8 cellular contexts compared by ENCODE assay signal in the genomic region with DNA sequence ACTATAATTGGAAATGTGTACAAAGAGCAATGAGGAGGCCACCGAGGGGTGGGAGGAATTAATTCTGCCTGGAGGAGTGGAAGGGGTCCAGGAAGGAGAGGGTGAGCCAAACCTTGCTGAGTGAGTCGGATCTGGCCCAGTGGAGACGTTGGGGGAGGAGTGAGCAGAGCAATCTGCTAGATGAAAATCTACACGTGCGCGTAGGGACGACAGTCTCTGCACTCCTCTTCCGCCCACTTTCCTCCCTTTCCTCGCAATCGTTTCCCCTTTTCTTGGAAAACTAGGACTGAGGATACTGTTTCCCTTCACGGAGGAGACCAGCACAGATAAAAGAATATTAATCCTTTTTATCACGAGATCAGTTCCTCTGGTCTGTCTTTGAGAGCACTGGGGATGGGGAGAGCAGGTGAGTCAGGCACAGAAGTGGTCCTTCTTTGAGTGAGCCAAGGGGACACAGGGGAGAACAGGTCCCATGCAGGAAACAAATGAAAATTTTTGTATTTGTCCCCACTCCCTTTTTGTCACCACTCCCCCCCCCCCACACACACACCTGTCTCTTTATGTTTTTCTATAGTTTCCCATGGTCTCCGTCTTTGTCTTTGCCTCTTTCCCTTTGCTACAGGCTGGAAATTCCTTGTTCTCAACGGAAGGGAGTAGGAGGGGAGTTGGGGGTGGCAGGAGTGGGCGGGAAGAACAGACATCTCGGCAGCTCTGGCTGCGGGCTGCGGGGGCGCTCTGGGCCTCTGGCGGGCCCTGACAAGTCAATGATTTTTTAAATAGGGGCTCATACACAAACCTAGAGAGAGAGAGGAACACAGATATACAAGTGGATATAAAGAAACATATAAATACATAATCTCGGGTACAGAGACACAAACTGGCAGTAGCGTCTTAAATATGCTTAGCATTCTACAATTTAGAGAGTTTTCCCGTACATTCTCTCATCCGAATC. TPM values are rescaled to one million over a fixed set of nuclear protein-coding genes. Genes with fewer than 3 reads are reported as not detected.
DNase-seq lines count a peak whose midpoint lies in the region; ATAC-seq, FAIRE-seq and TF ChIP-seq lines count a peak whose summit lies in the region.

No MANE protein-coding gene starts in this region.

- peak overlapping the region; percentile 96 for H3K27ac Mint-ChIP-seq in osteocyte (ENCODE audit: unreplicated experiment)

- peak; percentile 89 for DNase-seq in A673 (ENCODE audit: low spot score)
- peak; percentile 40 for DNase-seq in GM13976 (ENCODE audit: low spot score)
- DNase-seq in NT2/D1 (ENCODE audit: low read depth, low spot score) = no peak
- peak; percentile 62 for DNase-seq in activated naive CD4-positive, alpha-beta T cell treated with Interleukin-2 at 50 U/mL for 16 hours
- peak; percentile 63 for DNase-seq in germinal center (ENCODE audit: low spot score)
- DNase-seq in osteocyte (ENCODE audit: extremely low spot score, unreplicated experiment) = no peak
- no peak for DNase-seq in GM12892 (ENCODE audit: insufficient read length)

- H3K4me1 ChIP-seq in A673 (ENCODE audit: insufficient read depth, low read length, poor library complexity, severe bottlenecking) (peaks cover 28% of the 10 kb centered on the region), NT2/D1 (ENCODE audit: insufficient read depth, insufficient read length) (peaks cover 9% of the 10 kb centered on the region)

- POLR2A ChIA-PET in A673 (lab: Charles Lee; ENCODE audit: low non-redundant PET) = interaction anchor here (0.5 to 0.7 kb wide), 2 partner anchors 17 to 457 kb away, joined by 3 read pairs; no protein-coding TSS in a partner anchor

- no peak for ATAC-seq in GM21526 (IDR thresholded peaks at IDR 0.05; ENCODE audit: low FRiP score, unreplicated experiment)

- H3K9me3 ChIP-seq in A673 (ENCODE audit: low read depth, low read length, poor library complexity, severe bottlenecking) (no peaks in the 10 kb centered on the region), NT2/D1 (ENCODE audit: insufficient read depth, low read length) (no peaks in the 10 kb centered on the region)

- no peaks in the 10 kb centered on the region for H3K9me3 Mint-ChIP-seq in osteocyte (ENCODE audit: unreplicated experiment)

- TF ChIP-seq CTCF in A673 (conservative IDR thresholded peaks at IDR 0.05; ENCODE audit: low read depth, low read length) (peak; percentile 66), GM13976 (IDR thresholded peaks at IDR 0.05; ENCODE audit: borderline replicate concordance, control extremely low read depth, extremely low read depth, insufficient read depth, missing control alignments) (peak; percentile 29), osteocyte (IDR thresholded peaks at IDR 0.05) (peak; percentile 51)

- H3K4me3 ChIP-seq in A673 (ENCODE audit: low read depth, low read length, poor library complexity, severe bottlenecking) = peak overlapping the region; percentile 63
- peak overlapping the region; percentile 72 for H3K4me3 ChIP-seq in NT2/D1 (ENCODE audit: insufficient read length, low read depth)

- TSS peak; percentile 63 for BruUV-seq in A673 (replicated peaks; lab: Mats Ljungman, UMichigan)

- H3K9ac ChIP-seq in NT2/D1 (ENCODE audit: insufficient read length, low read depth) = peak overlapping the region; percentile 89

- H3K4me3 Mint-ChIP-seq in osteocyte (ENCODE audit: unreplicated experiment) = peak overlapping the region; percentile 82

- FAIRE-seq in GM12892 (lab: Jason Lieb, UNC) = no peak

- intact Hi-C loops in A673 (cut with micrococcal nuclease; ENCODE audit: unreplicated experiment) = no loop called here

- no peaks in the 10 kb centered on the region for H3K27me3 ChIP-seq in A673 (replicated peaks; ENCODE audit: insufficient read depth, low read depth, low read length, poor library complexity)
- H3K27me3 ChIP-seq in NT2/D1 (ENCODE audit: insufficient read depth, insufficient read length) = no peaks in the 10 kb centered on the region

- in situ Hi-C loops in GM13976 (cut with MboI; ENCODE audit: low sequenced_read_pairs, unreplicated experiment) = no loop called here

- H3K4me1 Mint-ChIP-seq in osteocyte (ENCODE audit: unreplicated experiment) = peaks cover 31% of the 10 kb centered on the region

- H3K36me3 Mint-ChIP-seq in osteocyte (ENCODE audit: unreplicated experiment) = peaks cover 13% of the 10 kb centered on the region

- peak overlapping the region; percentile 100 for H3K27ac ChIP-seq in A673 (ENCODE audit: low read depth, low read length, poor library complexity, severe bottlenecking)

- no peak; the same call in 1 of the 2 replicates for TF ChIP-seq POLR2A in GM12892 (IDR thresholded peaks at IDR 0.05; ENCODE audit: low read depth, low read length)

- CTCF ChIA-PET in A673 (lab: Charles Lee) = interaction anchor here (1.1 kb wide), 1 partner anchor 26 kb away, joined by 4 read pairs; a partner anchor contains a TSS

- H3K36me3 ChIP-seq in A673 (ENCODE audit: insufficient read depth, low read length, poor library complexity, severe bottlenecking) (peaks cover 8% of the 10 kb centered on the region), NT2/D1 (ENCODE audit: insufficient read depth, insufficient read length, low read length) (peaks cover 10% of the 10 kb centered on the region)

- H3K27me3 Mint-ChIP-seq in osteocyte (ENCODE audit: unreplicated experiment) = no peaks in the 10 kb centered on the region

RNA-seq across cellular contexts. Expression of a gene that starts 2.6 kb away (rescaled TPM):
- 58.0 and 61.8 TPM in 2 replicates for total RNA-seq in A673 (2021)
- total RNA-seq in osteocyte = 41.9 and 42.8 TPM in 2 replicates
- 15.5 TPM for polyA plus RNA-seq in GM12892 (2012; ENCODE audit: missing spikeins)

RNA-seq across cellular contexts. Expression of a gene that starts 7.7 kb away (rescaled TPM):
- total RNA-seq in A673 (2021) (57.8 and 68.6 TPM in 2 replicates), osteocyte (12.1 and 14.5 TPM in 2 replicates)
- 13.9 TPM for polyA plus RNA-seq in GM12892 (2012; ENCODE audit: missing spikeins)

RNA-seq across cellular contexts. Expression of a gene that starts 24.9 kb away (rescaled TPM):
- total RNA-seq in A673 (2021) (96.3 and 111 TPM in 2 replicates), osteocyte (154 and 161 TPM in 2 replicates)
- 129 TPM for polyA plus RNA-seq in GM12892 (2012; ENCODE audit: missing spikeins)

RNA-seq across cellular contexts. Expression of a gene that starts 36.3 kb away (rescaled TPM):
- total RNA-seq in A673 (2021) (1.1 and 1.2 TPM in 2 replicates), osteocyte (not detected in 2 replicates)
- 0.40 TPM for polyA plus RNA-seq in GM12892 (2012; ENCODE audit: missing spikeins)

RNA-seq across cellular contexts. Expression of a gene that starts 42.0 kb away (rescaled TPM):
- total RNA-seq in A673 (2021) = 31.0 and 43.6 TPM in 2 replicates
- total RNA-seq in osteocyte = 591 and 603 TPM in 2 replicates
- 0.34 TPM for polyA plus RNA-seq in GM12892 (2012; ENCODE audit: missing spikeins)

Comparison
In these comparisons a context has a peak if more than half of its experiments do, and no peak if none do; other contexts are left out.
1. DNase-seq: peak in A673 (single experiment), GM13976 (single experiment), activated naive CD4-positive, alpha-beta T cell treated with Interleukin-2 at 50 U/mL for 16 hours (single experiment) and germinal center (single experiment); none in NT2/D1 (single experiment), osteocyte (single experiment) and GM12892 (single experiment).
2. Peak in every context shown above with its lines, with median percentiles within 50 percentile points of each other: CTCF ChIP-seq.